33 cellular contexts compared by ENCODE assay signal in the genomic region with DNA sequence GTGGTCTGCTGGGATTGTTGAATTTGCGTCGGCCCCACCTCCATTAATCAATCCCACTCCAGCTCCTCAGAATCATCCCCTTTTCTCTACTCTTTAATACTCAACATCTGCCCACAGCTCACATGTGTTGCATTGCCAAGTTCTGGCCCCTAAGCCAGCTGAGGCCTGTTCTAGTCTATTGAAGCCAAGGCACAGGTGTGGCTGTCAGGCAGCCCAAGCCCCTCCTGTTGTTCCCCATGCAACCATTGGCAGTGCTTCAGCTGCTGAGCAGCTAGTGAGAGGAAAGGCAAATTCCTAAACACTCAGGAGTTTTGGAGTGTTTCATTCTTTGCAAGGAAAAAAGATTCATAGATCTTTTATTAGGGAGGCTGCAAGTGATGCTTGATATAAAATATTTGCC.
"Had no signal": no experiment of that assay in that cellular context is flagged by ENCODE, and none has a peak within 500 bp of the region (broad histone marks: within the 10 kb centered on the region; RNA-seq: fewer than 3 reads in every experiment).

No MANE protein-coding gene starts in this region.

- H3K4me2 ChIP-seq: KMS-11 had no signal

- H3K27ac ChIP-seq: brain microvascular endothelial cell, KMS-11, VCaP had no signal

- H3K36me3 Mint-ChIP-seq: activated CD8-positive, alpha-beta memory T cell treated with anti-CD3 and anti-CD28 coated beads, Interleukin-2, amount 10 ng/mL, durations not matched to agents 7 days and 5 days; activated naive CD4-positive, alpha-beta T cell treated with anti-CD3 and anti-CD28 coated beads, Interleukin-2, amount 10 ng/mL, durations not matched to agents 7 days and 5 days; activated naive CD8-positive, alpha-beta T cell treated with anti-CD3 and anti-CD28 coated beads for 36 hours; T-cell had no signal

- ATAC-seq: activated CD8-positive, alpha-beta memory T cell treated with anti-CD3 and anti-CD28 coated beads, Interleukin-2, amount 10 ng/mL, durations not matched to agents 7 days and 5 days; Panc1; SK-N-SH treated with all-trans-retinoic acid at 6 μM for 48 hours; T-cell had no signal

- H3K36me3 ChIP-seq: brain microvascular endothelial cell had no signal

- H3K27me3 ChIP-seq: brain microvascular endothelial cell had no signal

- H3K4me1 Mint-ChIP-seq: activated CD4-positive, alpha-beta memory T cell treated with anti-CD3 and anti-CD28 coated beads, Interleukin-2, amount 10 ng/mL, durations not matched to agents 7 days and 5 days; activated CD8-positive, alpha-beta memory T cell treated with anti-CD3 and anti-CD28 coated beads, Interleukin-2, amount 10 ng/mL, durations not matched to agents 7 days and 5 days; activated naive CD4-positive, alpha-beta T cell treated with anti-CD3 and anti-CD28 coated beads, Interleukin-2, amount 10 ng/mL, durations not matched to agents 7 days and 5 days had no signal

- DNase-seq: activated CD4-positive, alpha-beta memory T cell treated with anti-CD3 and anti-CD28 coated beads, Interleukin-2, amount 10 ng/mL, durations not matched to agents 7 days and 5 days; activated CD4-positive, alpha-beta T cell treated with anti-CD3 and anti-CD28 coated beads for 1 hour; activated CD4-positive, alpha-beta T cell treated with anti-CD3 and anti-CD28 coated beads for 48 hours; activated CD4-positive, CD25-positive, alpha-beta regulatory T cell; activated CD8-positive, alpha-beta memory T cell treated with anti-CD3 and anti-CD28 coated beads for 24 hours; activated CD8-positive, alpha-beta memory T cell treated with anti-CD3 and anti-CD28 coated beads, Interleukin-2, amount 10 ng/mL, durations not matched to agents 7 days and 5 days; activated CD8-positive, alpha-beta memory T cell treated with anti-CD3 and anti-CD28 coated beads, Interleukin-2, amount 50 U/mL, for 48 hours; activated effector memory CD4-positive, alpha-beta T cell treated with Interleukin-2 at 50 U/mL for 16 hours; activated naive CD4-positive, alpha-beta T cell treated with anti-CD3 and anti-CD28 coated beads, Interleukin-2, amount 10 ng/mL, durations not matched to agents 7 days and 5 days; activated naive CD8-positive, alpha-beta T cell treated with anti-CD3 and anti-CD28 coated beads for 36 hours; activated T-cell treated with anti-CD3 and anti-CD28 coated beads, Interleukin-2, amount 50 U/mL, for 48 hours; amniotic stem cell; aorta; brain microvascular endothelial cell; central memory CD4-positive, alpha-beta T cell; NCI-H1092 treated with DMSO at 0.1 percent for 48 hours; NCI-H1417; NCI-H146; NCI-H187; NCI-H2029 treated with DMSO at 0.1 percent for 48 hours; NCI-H2107; NCI-H2171; NCI-H510A treated with DMSO at 0.1 percent for 48 hours; NCI-H526 treated with DMSO at 0.1 percent for 48 hours; NCI-H774; SHP77 treated with DMSO at 0.1 percent for 48 hours; T-cell; T-helper 2 cell; T-helper 9 cell had no signal

- H3K9me3 Mint-ChIP-seq: activated CD4-positive, alpha-beta memory T cell treated with anti-CD3 and anti-CD28 coated beads, Interleukin-2, amount 10 ng/mL, durations not matched to agents 7 days and 5 days; activated naive CD4-positive, alpha-beta T cell treated with anti-CD3 and anti-CD28 coated beads, Interleukin-2, amount 10 ng/mL, durations not matched to agents 7 days and 5 days had no signal

- H3K27ac Mint-ChIP-seq: activated CD4-positive, alpha-beta memory T cell treated with anti-CD3 and anti-CD28 coated beads, Interleukin-2, amount 10 ng/mL, durations not matched to agents 7 days and 5 days; activated CD8-positive, alpha-beta memory T cell treated with anti-CD3 and anti-CD28 coated beads, Interleukin-2, amount 10 ng/mL, durations not matched to agents 7 days and 5 days; activated naive CD4-positive, alpha-beta T cell treated with anti-CD3 and anti-CD28 coated beads, Interleukin-2, amount 10 ng/mL, durations not matched to agents 7 days and 5 days; activated naive CD8-positive, alpha-beta T cell treated with anti-CD3 and anti-CD28 coated beads for 36 hours; T-cell had no signal

- H3K4me3 Mint-ChIP-seq: activated CD4-positive, alpha-beta memory T cell treated with anti-CD3 and anti-CD28 coated beads, Interleukin-2, amount 10 ng/mL, durations not matched to agents 7 days and 5 days; activated CD8-positive, alpha-beta memory T cell treated with anti-CD3 and anti-CD28 coated beads, Interleukin-2, amount 10 ng/mL, durations not matched to agents 7 days and 5 days; activated naive CD4-positive, alpha-beta T cell treated with anti-CD3 and anti-CD28 coated beads, Interleukin-2, amount 10 ng/mL, durations not matched to agents 7 days and 5 days; activated naive CD8-positive, alpha-beta T cell treated with anti-CD3 and anti-CD28 coated beads for 36 hours; T-cell had no signal

- H3K27me3 Mint-ChIP-seq: activated CD8-positive, alpha-beta memory T cell treated with anti-CD3 and anti-CD28 coated beads, Interleukin-2, amount 10 ng/mL, durations not matched to agents 7 days and 5 days; activated naive CD4-positive, alpha-beta T cell treated with anti-CD3 and anti-CD28 coated beads, Interleukin-2, amount 10 ng/mL, durations not matched to agents 7 days and 5 days had no signal

- H3K9ac ChIP-seq: KMS-11 had no signal
